Comparison of ENCODE assay signal across 14 cellular contexts in genomic region chr11:75574698-75575265, GRCh38. TPM values are rescaled to one million over a fixed set of nuclear protein-coding genes. Genes with fewer than 3 reads are reported as not detected.
A peak's percentile ranks its signal among the peaks of the same experiment; 100 is the strongest.
DNase-seq lines count a peak whose midpoint lies in the region; ATAC-seq and TF ChIP-seq lines count a peak whose summit lies in the region.
"Had no signal": no experiment of that assay in that cellular context is flagged by ENCODE, and none has a peak within 500 bp of the region (broad histone marks: within the 10 kb centered on the region; RNA-seq: fewer than 3 reads in every experiment).

No MANE protein-coding gene starts in this region.

- TF ChIP-seq CTCF in BE2C (IDR thresholded peaks at IDR 0.05; ENCODE audit: low read depth, low read length) (peak; percentile 28; the same call in 1 of the 2 replicates), NB4 (IDR thresholded peaks at IDR 0.05; ENCODE audit: low read depth, low read length) (peak; percentile 1), epithelial cell of proximal tubule (conservative IDR thresholded peaks at IDR 0.05; ENCODE audit: low read depth, low read length) (peak; percentile 37), osteoblast (IDR thresholded peaks at IDR 0.05; ENCODE audit: extremely low read depth, low read depth, low read length) (peak; percentile 41)

- peaks cover 25% of the 10 kb centered on the region for H3K79me2 ChIP-seq in osteoblast (ENCODE audit: insufficient read depth, low read length)

- no peak for TF ChIP-seq POLR2A in NB4 (IDR thresholded peaks at IDR 0.05; ENCODE audit: extremely low read depth, insufficient read length)

- intact Hi-C loops in sciatic nerve (cut with DNase I) = no loop called here

- H3K4me2 ChIP-seq in osteoblast (ENCODE audit: insufficient read depth, low read length) = no peak overlapping the region

- no peaks in the 10 kb centered on the region for H3K27me3 ChIP-seq in BE2C
- no peaks in the 10 kb centered on the region for H3K27me3 ChIP-seq in osteoblast (ENCODE audit: insufficient read depth, low read length)

- H2AFZ ChIP-seq in osteoblast (ENCODE audit: low read length) = no peak overlapping the region

- peaks cover 43% of the 10 kb centered on the region for H4K20me1 ChIP-seq in osteoblast (ENCODE audit: insufficient read depth, low read length)

- ATAC-seq in GM21390 (IDR thresholded peaks at IDR 0.05; ENCODE audit: unreplicated experiment) (no peak), sciatic nerve (no peak)
- ATAC-seq: effector memory CD8-positive, alpha-beta T cell had no signal

- H3K36me3 ChIP-seq in BE2C (peaks cover 7% of the 10 kb centered on the region), osteoblast (ENCODE audit: insufficient read depth, low read length) (peaks cover 50% of the 10 kb centered on the region)

- H3K4me1 ChIP-seq in BE2C = peaks cover 5% of the 10 kb centered on the region; the same call in 1 of the 2 replicates
- H3K4me1 ChIP-seq in osteoblast (ENCODE audit: insufficient read depth, low read length) = peaks cover 6% of the 10 kb centered on the region

- H3K4me3 ChIP-seq in BE2C (ENCODE audit: low read depth, low read length) = no peak overlapping the region
- no peak overlapping the region for H3K4me3 ChIP-seq in NB4 (ENCODE audit: low read depth, low read length)
- H3K4me3 ChIP-seq in epithelial cell of proximal tubule (ENCODE audit: low read depth, low read length) = no peak overlapping the region
- no peak overlapping the region for H3K4me3 ChIP-seq in osteoblast (ENCODE audit: insufficient read depth, low read length)

- DNase-seq in BE2C (no peak), NB4 (ENCODE audit: low read depth) (no peak), epithelial cell of proximal tubule (ENCODE audit: low read depth) (no peak), osteoblast (ENCODE audit: insufficient read length, low spot score, missing footprints) (peak; percentile 77), sciatic nerve (ENCODE audit: low spot score) (no peak), DMS53 treated with DMSO at 0.1 percent for 48 hours (lab: John Stamatoyannopoulos, UW; ENCODE audit: unreplicated experiment) (no peak)
- no peak for DNase-seq in stimulated activated CD8-positive, alpha-beta memory T cell treated with anti-CD3 and anti-CD28 coated beads, Interleukin-4, amount 100 ng/mL, for 48 hours
- DNase-seq: amygdala; effector memory CD8-positive, alpha-beta T cell; hippocampal formation; NCI-H2107; NK-92 treated with Interleukin-12 subunit alpha and Interleukin-12 subunit beta, amount 100 ng/mL, for 24 hours; stimulated activated CD4-positive, alpha-beta T cell treated with anti-CD3 and anti-CD28 coated beads, Interleukin-1b, Interleukin-23, amount 100 ng/mL, for 48 hours had no signal

- H3K9me3 ChIP-seq in BE2C (peaks cover 4% of the 10 kb centered on the region; the same call in 1 of the 2 replicates), osteoblast (ENCODE audit: low read depth, low read length) (no peaks in the 10 kb centered on the region)

- no peak overlapping the region for H3K27ac ChIP-seq in osteoblast (ENCODE audit: low read depth, low read length)

RNA-seq across cellular contexts. Expression of gene SERPINH1, which starts 12.7 kb away (rescaled TPM):
- 387 TPM for polyA plus RNA-seq in BE2C (2012; ENCODE audit: insufficient read depth, insufficient read length, low read depth)
- total RNA-seq in epithelial cell of proximal tubule (231 and 256 TPM in 2 replicates), osteoblast (1,145 and 1,318 TPM in 2 replicates), sciatic nerve (121 TPM)

RNA-seq across cellular contexts. Expression of gene GDPD5, which starts 49.0 kb away (rescaled TPM):
- polyA plus RNA-seq in BE2C (2012; ENCODE audit: insufficient read depth, insufficient read length, low read depth) = 18.0 TPM
- total RNA-seq in epithelial cell of proximal tubule (8.5 and 17.4 TPM in 2 replicates), osteoblast (13.4 and 14.1 TPM in 2 replicates), sciatic nerve (78.5 TPM)
